ENCODE assay signal across 8 cellular contexts in the genomic region with DNA sequence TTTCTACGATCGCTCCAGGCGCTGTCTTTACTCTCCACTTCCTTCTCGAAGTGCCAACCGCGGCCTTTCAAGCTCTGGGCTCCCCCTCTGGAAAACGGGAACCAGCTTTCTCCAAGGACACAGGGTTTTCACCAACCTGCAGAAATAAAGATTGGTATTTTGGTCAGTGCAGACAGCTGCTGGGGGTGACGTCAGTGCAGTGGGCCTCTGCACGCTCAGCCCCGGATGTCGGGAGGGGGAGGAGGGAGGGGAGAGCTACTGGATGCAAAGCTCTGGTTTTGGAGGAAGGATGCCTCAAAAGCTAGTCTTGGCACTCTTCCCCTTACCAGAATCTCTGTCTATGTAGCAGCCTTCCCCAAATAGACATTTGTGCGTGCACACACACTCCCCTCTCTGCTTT. TPM values are rescaled to one million over a fixed set of nuclear protein-coding genes. Genes with fewer than 3 reads are reported as not detected.
DNase-seq lines count a peak whose midpoint lies in the region; ATAC-seq and TF ChIP-seq lines count a peak whose summit lies in the region.

No MANE protein-coding gene starts in this region.

- ATAC-seq in GM21529 (IDR thresholded peaks at IDR 0.05; ENCODE audit: unreplicated experiment): peak; percentile 77
- ATAC-seq in WTC11: no peak

- peaks cover 2% of the 10 kb centered on the region for H3K27me3 Mint-ChIP-seq in IgD-negative memory B cell
- peaks cover 44% of the 10 kb centered on the region for H3K27me3 Mint-ChIP-seq in activated T-cell treated with anti-CD3 and anti-CD28 coated beads, Interleukin-2, amount 50 U/mL, for 24 hours
- H3K27me3 Mint-ChIP-seq in WTC11 (ENCODE audit: low read depth): no peaks in the 10 kb centered on the region
- peaks cover 2% of the 10 kb centered on the region for H3K27me3 Mint-ChIP-seq in progenitor cell of endocrine pancreas

- DNase-seq in DMS 273 (lab: John Stamatoyannopoulos, UW; ENCODE audit: unreplicated experiment) (peak; percentile 45), DMS 273 treated with DMSO at 0.1 percent for 48 hours (lab: John Stamatoyannopoulos, UW) (no peak), hepatic stellate cell (ENCODE audit: low spot score) (peak; percentile 91), WTC11 (ENCODE audit: low spot score) (no peak), progenitor cell of endocrine pancreas (ENCODE audit: low spot score, unreplicated experiment) (no peak)
- DNase-seq in activated T-cell treated with anti-CD3 and anti-CD28 coated beads, Interleukin-2, amount 50 U/mL, for 24 hours: peak; percentile 34

- H3K4me1 Mint-ChIP-seq in IgD-negative memory B cell: peaks cover 39 to 47% (median 45%) of the 10 kb centered on the region in 3 donors
- peaks cover 4% of the 10 kb centered on the region for H3K4me1 Mint-ChIP-seq in activated T-cell treated with anti-CD3 and anti-CD28 coated beads, Interleukin-2, amount 50 U/mL, for 24 hours (ENCODE audit: low read depth)
- H3K4me1 Mint-ChIP-seq in WTC11: peaks cover 14% of the 10 kb centered on the region
- peaks cover 2% of the 10 kb centered on the region for H3K4me1 Mint-ChIP-seq in progenitor cell of endocrine pancreas (ENCODE audit: low read depth)

- peaks cover 1% of the 10 kb centered on the region for H3K36me3 Mint-ChIP-seq in IgD-negative memory B cell
- H3K36me3 Mint-ChIP-seq in activated T-cell treated with anti-CD3 and anti-CD28 coated beads, Interleukin-2, amount 50 U/mL, for 24 hours (ENCODE audit: low read depth): no peaks in the 10 kb centered on the region
- H3K36me3 Mint-ChIP-seq in WTC11: no peaks in the 10 kb centered on the region
- peaks cover 1% of the 10 kb centered on the region for H3K36me3 Mint-ChIP-seq in progenitor cell of endocrine pancreas (ENCODE audit: insufficient read depth)

- peak overlapping the region in 3 of 4 donors; percentile 78 to 88 (median 85) for H3K4me3 Mint-ChIP-seq in IgD-negative memory B cell
- H3K4me3 Mint-ChIP-seq in activated T-cell treated with anti-CD3 and anti-CD28 coated beads, Interleukin-2, amount 50 U/mL, for 24 hours: no peak overlapping the region
- no peak overlapping the region for H3K4me3 Mint-ChIP-seq in WTC11
- no peak overlapping the region for H3K4me3 Mint-ChIP-seq in progenitor cell of endocrine pancreas (ENCODE audit: low read depth)

- CTCF ChIA-PET in WTC11 (lab: Charles Lee): interaction anchor here (1.0 to 1.1 kb wide), 3 partner anchors 21 to 158 kb away, joined by 3 to 9 read pairs (median 6); no protein-coding TSS in a partner anchor

- POLR2A ChIA-PET in WTC11 (lab: Charles Lee): interaction anchor here (0.5 kb wide), 1 partner anchor 14 kb away, joined by 3 read pairs; no protein-coding TSS in a partner anchor

- H3K9me3 Mint-ChIP-seq in IgD-negative memory B cell (no peaks in the 10 kb centered on the region), WTC11 (no peaks in the 10 kb centered on the region), progenitor cell of endocrine pancreas (ENCODE audit: low read depth) (no peaks in the 10 kb centered on the region)
- peaks cover 2% of the 10 kb centered on the region for H3K9me3 Mint-ChIP-seq in activated T-cell treated with anti-CD3 and anti-CD28 coated beads, Interleukin-2, amount 50 U/mL, for 24 hours

- TF ChIP-seq CTCF in WTC11 (IDR thresholded peaks at IDR 0.05): no peak
- no peak for TF ChIP-seq CTCF in progenitor cell of endocrine pancreas (IDR thresholded peaks at IDR 0.05; ENCODE audit: unreplicated experiment)

- H3K27ac Mint-ChIP-seq in IgD-negative memory B cell (peak overlapping the region; percentile 76 to 96 (median 83)), WTC11 (no peak overlapping the region), progenitor cell of endocrine pancreas (no peak overlapping the region)
- no peak overlapping the region for H3K27ac Mint-ChIP-seq in activated T-cell treated with anti-CD3 and anti-CD28 coated beads, Interleukin-2, amount 50 U/mL, for 24 hours

TF ChIP-seq in WTC11, 78 proteins besides CTCF, POLR2A, EP300 and RAD21 (continues in another document):
- TF ChIP-seq ZNF263 (CRISPR knock-in tag; IDR thresholded peaks at IDR 0.05; ENCODE audit: low read depth): no peak
- no peak for TF ChIP-seq ZNF219 (CRISPR knock-in tag; IDR thresholded peaks at IDR 0.05; ENCODE audit: borderline replicate concordance)
- TF ChIP-seq, protein P1, sequence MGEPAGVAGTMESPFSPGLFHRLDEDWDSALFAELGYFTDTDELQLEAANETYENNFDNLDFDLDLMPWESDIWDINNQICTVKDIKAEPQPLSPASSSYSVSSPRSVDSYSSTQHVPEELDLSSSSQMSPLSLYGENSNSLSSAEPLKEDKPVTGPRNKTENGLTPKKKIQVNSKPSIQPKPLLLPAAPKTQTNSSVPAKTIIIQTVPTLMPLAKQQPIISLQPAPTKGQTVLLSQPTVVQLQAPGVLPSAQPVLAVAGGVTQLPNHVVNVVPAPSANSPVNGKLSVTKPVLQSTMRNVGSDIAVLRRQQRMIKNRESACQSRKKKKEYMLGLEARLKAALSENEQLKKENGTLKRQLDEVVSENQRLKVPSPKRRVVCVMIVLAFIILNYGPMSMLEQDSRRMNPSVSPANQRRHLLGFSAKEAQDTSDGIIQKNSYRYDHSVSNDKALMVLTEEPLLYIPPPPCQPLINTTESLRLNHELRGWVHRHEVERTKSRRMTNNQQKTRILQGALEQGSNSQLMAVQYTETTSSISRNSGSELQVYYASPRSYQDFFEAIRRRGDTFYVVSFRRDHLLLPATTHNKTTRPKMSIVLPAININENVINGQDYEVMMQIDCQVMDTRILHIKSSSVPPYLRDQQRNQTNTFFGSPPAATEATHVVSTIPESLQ (CRISPR knock-in tag; IDR thresholded peaks at IDR 0.05): no peak
- no peak for TF ChIP-seq ZNF423 (CRISPR knock-in tag; IDR thresholded peaks at IDR 0.05)
- TF ChIP-seq, protein P2, sequence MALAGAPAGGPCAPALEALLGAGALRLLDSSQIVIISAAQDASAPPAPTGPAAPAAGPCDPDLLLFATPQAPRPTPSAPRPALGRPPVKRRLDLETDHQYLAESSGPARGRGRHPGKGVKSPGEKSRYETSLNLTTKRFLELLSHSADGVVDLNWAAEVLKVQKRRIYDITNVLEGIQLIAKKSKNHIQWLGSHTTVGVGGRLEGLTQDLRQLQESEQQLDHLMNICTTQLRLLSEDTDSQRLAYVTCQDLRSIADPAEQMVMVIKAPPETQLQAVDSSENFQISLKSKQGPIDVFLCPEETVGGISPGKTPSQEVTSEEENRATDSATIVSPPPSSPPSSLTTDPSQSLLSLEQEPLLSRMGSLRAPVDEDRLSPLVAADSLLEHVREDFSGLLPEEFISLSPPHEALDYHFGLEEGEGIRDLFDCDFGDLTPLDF (CRISPR knock-in tag; IDR thresholded peaks at IDR 0.05): no peak
- TF ChIP-seq, protein P3, sequence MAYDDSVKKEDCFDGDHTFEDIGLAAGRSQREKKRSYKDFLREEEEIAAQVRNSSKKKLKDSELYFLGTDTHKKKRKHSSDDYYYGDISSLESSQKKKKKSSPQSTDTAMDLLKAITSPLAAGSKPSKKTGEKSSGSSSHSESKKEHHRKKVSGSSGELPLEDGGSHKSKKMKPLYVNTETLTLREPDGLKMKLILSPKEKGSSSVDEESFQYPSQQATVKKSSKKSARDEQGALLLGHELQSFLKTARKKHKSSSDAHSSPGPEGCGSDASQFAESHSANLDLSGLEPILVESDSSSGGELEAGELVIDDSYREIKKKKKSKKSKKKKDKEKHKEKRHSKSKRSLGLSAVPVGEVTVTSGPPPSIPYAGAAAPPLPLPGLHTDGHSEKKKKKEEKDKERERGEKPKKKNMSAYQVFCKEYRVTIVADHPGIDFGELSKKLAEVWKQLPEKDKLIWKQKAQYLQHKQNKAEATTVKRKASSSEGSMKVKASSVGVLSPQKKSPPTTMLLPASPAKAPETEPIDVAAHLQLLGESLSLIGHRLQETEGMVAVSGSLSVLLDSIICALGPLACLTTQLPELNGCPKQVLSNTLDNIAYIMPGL (CRISPR knock-in tag; IDR thresholded peaks at IDR 0.05): no peak
- TF ChIP-seq, protein P4, sequence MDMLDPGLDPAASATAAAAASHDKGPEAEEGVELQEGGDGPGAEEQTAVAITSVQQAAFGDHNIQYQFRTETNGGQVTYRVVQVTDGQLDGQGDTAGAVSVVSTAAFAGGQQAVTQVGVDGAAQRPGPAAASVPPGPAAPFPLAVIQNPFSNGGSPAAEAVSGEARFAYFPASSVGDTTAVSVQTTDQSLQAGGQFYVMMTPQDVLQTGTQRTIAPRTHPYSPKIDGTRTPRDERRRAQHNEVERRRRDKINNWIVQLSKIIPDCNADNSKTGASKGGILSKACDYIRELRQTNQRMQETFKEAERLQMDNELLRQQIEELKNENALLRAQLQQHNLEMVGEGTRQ (CRISPR knock-in tag; IDR thresholded peaks at IDR 0.05): no peak
- no peak for TF ChIP-seq CREB1 (CRISPR knock-in tag; IDR thresholded peaks at IDR 0.05)
- TF ChIP-seq NR1H2 (CRISPR knock-in tag; IDR thresholded peaks at IDR 0.05): no peak
- no peak for TF ChIP-seq JUN (CRISPR knock-in tag; IDR thresholded peaks at IDR 0.05)
- no peak for TF ChIP-seq NFE2L1 (CRISPR knock-in tag; IDR thresholded peaks at IDR 0.05)

RNA-seq across cellular contexts. Expression of a gene that starts 19.9 kb away (rescaled TPM):
- polyA plus RNA-seq in IgD-negative memory B cell: 3.7 TPM
- total RNA-seq in WTC11 (2021) (1.4 to 3.5 TPM (median 1.6 TPM) in 3 replicates), progenitor cell of endocrine pancreas (5.5 and 6.9 TPM in 2 replicates)

RNA-seq across cellular contexts. Expression of a gene that starts 49.4 kb away (rescaled TPM):
- polyA plus RNA-seq in IgD-negative memory B cell: 11.3 TPM
- total RNA-seq in WTC11 (2021): 15.6 to 18.5 TPM (median 18.0 TPM) in 3 replicates
- 32.6 and 33.8 TPM in 2 replicates for total RNA-seq in progenitor cell of endocrine pancreas

Comparison
In these comparisons a context has a peak if more than half of its experiments do, and no peak if none do; other contexts are left out.
1. DNase-seq: peak in DMS 273 (single experiment), activated T-cell treated with anti-CD3 and anti-CD28 coated beads, Interleukin-2, amount 50 U/mL, for 24 hours (single experiment) and hepatic stellate cell (single experiment); none in DMS 273 treated with DMSO at 0.1 percent for 48 hours (single experiment), WTC11 (single experiment) and progenitor cell of endocrine pancreas (single experiment).
2. H3K27ac Mint-ChIP-seq: peak in IgD-negative memory B cell (3 of 3); none in activated T-cell treated with anti-CD3 and anti-CD28 coated beads, Interleukin-2, amount 50 U/mL, for 24 hours (single experiment), WTC11 (single experiment) and progenitor cell of endocrine pancreas (single experiment).
3. H3K4me3 Mint-ChIP-seq: peak in IgD-negative memory B cell (3 of 4); none in activated T-cell treated with anti-CD3 and anti-CD28 coated beads, Interleukin-2, amount 50 U/mL, for 24 hours (single experiment), WTC11 (single experiment) and progenitor cell of endocrine pancreas (single experiment).